ENCODE assay signal across 1 cellular context in the genomic region with DNA sequence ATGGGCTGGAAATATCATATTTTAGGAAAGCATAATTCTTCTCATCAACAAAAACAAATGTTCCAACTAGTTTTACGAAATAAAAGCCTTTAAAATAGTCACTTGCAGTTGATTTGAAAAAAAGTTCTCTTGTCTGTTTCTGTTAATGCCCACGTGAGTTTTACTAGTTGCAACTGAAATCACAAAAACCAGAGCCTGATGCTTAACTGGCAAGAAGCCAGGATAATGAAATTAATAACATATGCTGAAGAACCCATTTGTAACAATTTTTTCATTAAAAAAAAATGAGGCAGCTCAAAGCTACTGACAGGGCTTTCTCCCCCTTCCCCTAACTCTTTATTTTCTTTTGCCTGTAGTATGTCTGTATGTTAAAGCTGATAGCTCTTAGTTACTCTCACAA.
TF ChIP-seq lines count a peak whose summit lies in the region.

No MANE protein-coding gene starts in this region.

TF ChIP-seq in SK-N-SH, 30 proteins besides CTCF, POLR2A, EP300 and RAD21 (continued from another document):
- TF ChIP-seq, protein P1, sequence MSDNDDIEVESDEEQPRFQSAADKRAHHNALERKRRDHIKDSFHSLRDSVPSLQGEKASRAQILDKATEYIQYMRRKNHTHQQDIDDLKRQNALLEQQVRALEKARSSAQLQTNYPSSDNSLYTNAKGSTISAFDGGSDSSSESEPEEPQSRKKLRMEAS (IDR thresholded peaks at IDR 0.05; ENCODE audit: low read depth), result peak; percentile 46; the same call in 1 of the 2 replicates
- TF ChIP-seq TCF12 (IDR thresholded peaks at IDR 0.05) (peak; percentile 95), RCOR1 (IDR thresholded peaks at IDR 0.05; ENCODE audit: low read length) (peak; percentile 56), MXI1 (IDR thresholded peaks at IDR 0.05; ENCODE audit: low read depth, low read length) (peak; percentile 78), RFX5 (IDR thresholded peaks at IDR 0.05; ENCODE audit: low read length) (no peak), MEF2A (IDR thresholded peaks at IDR 0.05; ENCODE audit: borderline replicate concordance, low read depth) (no peak)
